In the genomic region with DNA sequence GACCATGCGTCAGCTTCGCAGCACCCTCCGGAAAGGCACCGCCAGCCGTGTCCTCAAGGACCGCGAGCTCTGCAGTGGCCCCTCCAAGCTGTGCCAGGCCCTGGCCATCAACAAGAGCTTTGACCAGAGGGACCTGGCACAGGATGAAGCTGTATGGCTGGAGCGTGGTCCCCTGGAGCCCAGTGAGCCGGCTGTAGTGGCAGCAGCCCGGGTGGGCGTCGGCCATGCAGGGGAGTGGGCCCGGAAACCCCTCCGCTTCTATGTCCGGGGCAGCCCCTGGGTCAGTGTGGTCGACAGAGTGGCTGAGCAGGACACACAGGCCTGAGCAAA, we compare ENCODE assay signal across 10 cellular contexts. TPM values are rescaled to one million over a fixed set of nuclear protein-coding genes. Genes with fewer than 3 reads are reported as not detected.
DNase-seq lines count a peak whose midpoint lies in the region; TF ChIP-seq lines count a peak whose summit lies in the region.
"Had no signal": no experiment of that assay in that cellular context is flagged by ENCODE, and none has a peak within 500 bp of the region (broad histone marks: within the 10 kb centered on the region; RNA-seq: fewer than 3 reads in every experiment).

No MANE protein-coding gene starts in this region.

- H3K36me3 ChIP-seq in Loucy (ENCODE audit: insufficient read depth, low read length) (no peaks in the 10 kb centered on the region), right atrium auricular region (peaks cover 51% of the 10 kb centered on the region), stomach (peaks cover 45 to 82% (median 78%) of the 10 kb centered on the region in 4 donors)

- H3K27ac ChIP-seq in right atrium auricular region, result peak overlapping the region; percentile 54 to 76
- H3K27ac ChIP-seq in stomach, result peak overlapping the region in 4 of 5 donors; percentile 62 to 77 (median 70)

- no peaks in the 10 kb centered on the region for H3K9me3 Mint-ChIP-seq in activated T-helper 1 cell treated with anti-CD3 and anti-CD28 coated beads, Interleukin-12 subunit alpha, Interleukin-12 subunit beta, Interleukin-2, Interleukin-4 antibody, amounts not matched to agents 30 ng/mL and 10 ng/mL and 1 ng/mL, durations not matched to agents 14 hours and 24 hours and 36 hours

- TF ChIP-seq CTCF in Loucy (conservative IDR thresholded peaks at IDR 0.05; ENCODE audit: low read length) (no peak), right atrium auricular region (IDR thresholded peaks at IDR 0.05) (no peak), stomach (IDR thresholded peaks at IDR 0.05) (no peak)

- H3K27ac Mint-ChIP-seq in activated T-helper 1 cell treated with anti-CD3 and anti-CD28 coated beads, Interleukin-12 subunit alpha, Interleukin-12 subunit beta, Interleukin-2, Interleukin-4 antibody, amounts not matched to agents 30 ng/mL and 10 ng/mL and 1 ng/mL, durations not matched to agents 14 hours and 24 hours and 36 hours, result peak overlapping the region; percentile 94

- DNase-seq in activated T-helper 1 cell treated with anti-CD3 and anti-CD28 coated beads, Interleukin-12 subunit alpha, Interleukin-12 subunit beta, Interleukin-2, Interleukin-4 antibody, amounts not matched to agents 30 ng/mL and 10 ng/mL and 1 ng/mL, durations not matched to agents 14 hours and 24 hours and 36 hours (ENCODE audit: low spot score), result no peak
- no peak for DNase-seq in right atrium auricular region (ENCODE audit: low spot score)
- DNase-seq in stomach, result no peak
- no peak for DNase-seq in T1000 (lab: John Stamatoyannopoulos, UW)
- no peak for DNase-seq in hepatic stellate cell (ENCODE audit: low spot score)
- no peak for DNase-seq in NCI-H2029 (lab: John Stamatoyannopoulos, UW)
- DNase-seq in hypothalamus (lab: John Stamatoyannopoulos, UW), result no peak
- DNase-seq: T-helper 9 cell had no signal

- peak overlapping the region; percentile 81 for H3K4me2 ChIP-seq in Loucy (ENCODE audit: low read depth, low read length, poor library complexity, severe bottlenecking)

- H3K9ac ChIP-seq in Loucy (ENCODE audit: low read depth, low read length, poor library complexity, severe bottlenecking), result peak overlapping the region; percentile 72

- no peaks in the 10 kb centered on the region for H3K27me3 Mint-ChIP-seq in activated T-helper 1 cell treated with anti-CD3 and anti-CD28 coated beads, Interleukin-12 subunit alpha, Interleukin-12 subunit beta, Interleukin-2, Interleukin-4 antibody, amounts not matched to agents 30 ng/mL and 10 ng/mL and 1 ng/mL, durations not matched to agents 14 hours and 24 hours and 36 hours (ENCODE audit: insufficient read depth)

- H3K36me3 Mint-ChIP-seq in activated T-helper 1 cell treated with anti-CD3 and anti-CD28 coated beads, Interleukin-12 subunit alpha, Interleukin-12 subunit beta, Interleukin-2, Interleukin-4 antibody, amounts not matched to agents 30 ng/mL and 10 ng/mL and 1 ng/mL, durations not matched to agents 14 hours and 24 hours and 36 hours (ENCODE audit: low read depth), result peaks cover 14% of the 10 kb centered on the region

- H3K9me3 ChIP-seq in Loucy (ENCODE audit: insufficient read depth, low read depth, low read length) (no peaks in the 10 kb centered on the region), right atrium auricular region (no peaks in the 10 kb centered on the region), stomach (no peaks in the 10 kb centered on the region)
- H3K9me3 ChIP-seq: body of pancreas had no signal

- H4K20me1 ChIP-seq in Loucy (ENCODE audit: insufficient read depth, low read length, poor library complexity, severe bottlenecking), result no peaks in the 10 kb centered on the region

- 56 to 94% (median 84%) methylated on average over 7 to 16 of the region's 16 CpGs for WGBS in stomach, 5 donors

- intact Hi-C loops in activated T-helper 1 cell treated with anti-CD3 and anti-CD28 coated beads, Interleukin-12 subunit alpha, Interleukin-12 subunit beta, Interleukin-2, Interleukin-4 antibody, amounts not matched to agents 30 ng/mL and 10 ng/mL and 1 ng/mL, durations not matched to agents 14 hours and 24 hours and 36 hours (cut with micrococcal nuclease), result loop anchor here (2.0 kb wide), 1 partner anchor 33 kb away; the partner anchor contains the start of genes POLR3K and SNRNP25
- intact Hi-C loops in stomach (cut with DNase I; ENCODE audit: low total_unique reads), result no loop called here

- H3F3A ChIP-seq in Loucy (ENCODE audit: low read depth), result no peaks in the 10 kb centered on the region; the same call in 1 of the 2 replicates

- H3K9me2 ChIP-seq in Loucy (replicated peaks; ENCODE audit: low read depth, low read length), result no peaks in the 10 kb centered on the region

- H2AFZ ChIP-seq in Loucy (ENCODE audit: low read length), result no peak overlapping the region

- peaks cover 18% of the 10 kb centered on the region for H3K4me1 Mint-ChIP-seq in activated T-helper 1 cell treated with anti-CD3 and anti-CD28 coated beads, Interleukin-12 subunit alpha, Interleukin-12 subunit beta, Interleukin-2, Interleukin-4 antibody, amounts not matched to agents 30 ng/mL and 10 ng/mL and 1 ng/mL, durations not matched to agents 14 hours and 24 hours and 36 hours (ENCODE audit: low read depth)

- TF ChIP-seq EP300 in stomach (IDR thresholded peaks at IDR 0.05), result no peak

- no peak overlapping the region for H3K4me3 Mint-ChIP-seq in activated T-helper 1 cell treated with anti-CD3 and anti-CD28 coated beads, Interleukin-12 subunit alpha, Interleukin-12 subunit beta, Interleukin-2, Interleukin-4 antibody, amounts not matched to agents 30 ng/mL and 10 ng/mL and 1 ng/mL, durations not matched to agents 14 hours and 24 hours and 36 hours

- H3K4me3 ChIP-seq in Loucy (ENCODE audit: low read length, poor library complexity, severe bottlenecking) (peak overlapping the region; percentile 62), right atrium auricular region (no peak overlapping the region), stomach (no peak overlapping the region)
- H3K4me3 ChIP-seq: body of pancreas had no signal

- peaks cover 41% of the 10 kb centered on the region for H3K4me1 ChIP-seq in Loucy (ENCODE audit: insufficient read depth, low read length, poor library complexity, severe bottlenecking)
- peaks cover 0 to 35% of the 10 kb centered on the region in 2 donors for H3K4me1 ChIP-seq in right atrium auricular region
- H3K4me1 ChIP-seq in stomach, result peaks cover 25 to 43% (median 26%) of the 10 kb centered on the region in 4 donors

- H3K79me2 ChIP-seq in Loucy (ENCODE audit: insufficient read depth, low read length), result no peaks in the 10 kb centered on the region; the same call in 1 of the 2 replicates

- TF ChIP-seq POLR2A in stomach (IDR thresholded peaks at IDR 0.05), result no peak

- H3K27me3 ChIP-seq in Loucy (ENCODE audit: insufficient read depth, low read length, poor library complexity, severe bottlenecking) (no peaks in the 10 kb centered on the region), right atrium auricular region (no peaks in the 10 kb centered on the region), stomach (no peaks in the 10 kb centered on the region)
- H3K27me3 ChIP-seq: body of pancreas had no signal

RNA-seq across cellular contexts. Expression of gene MPG, which starts 7.4 kb away (rescaled TPM):
- total RNA-seq in activated T-helper 1 cell treated with anti-CD3 and anti-CD28 coated beads, Interleukin-12 subunit alpha, Interleukin-12 subunit beta, Interleukin-2, Interleukin-4 antibody, amounts not matched to agents 30 ng/mL and 10 ng/mL and 1 ng/mL, durations not matched to agents 14 hours and 24 hours and 36 hours, result 73.9 and 77.5 TPM in 2 replicates
- total RNA-seq in right atrium auricular region (10 to 100 TPM; 47.7 to 84.0 TPM), stomach (100 to 1,000 TPM in 1 of 5 donors, 10 to 100 TPM in 4; 33.3 to 102 (median 76.2) TPM)
- 100 to 1,000 TPM in 2 of 3 donors, 10 to 100 TPM in 1; 90.6 to 112 (median 112) TPM for polyA plus RNA-seq in stomach

RNA-seq across cellular contexts. Expression of gene RHBDF1, which starts 13.0 kb away (rescaled TPM):
- 0.52 and 0.96 TPM in 2 replicates for total RNA-seq in activated T-helper 1 cell treated with anti-CD3 and anti-CD28 coated beads, Interleukin-12 subunit alpha, Interleukin-12 subunit beta, Interleukin-2, Interleukin-4 antibody, amounts not matched to agents 30 ng/mL and 10 ng/mL and 1 ng/mL, durations not matched to agents 14 hours and 24 hours and 36 hours
- total RNA-seq in right atrium auricular region (10 to 100 TPM; 12.0 to 25.4 TPM), stomach (100 to 1,000 TPM in 1 of 5 donors, 10 to 100 TPM in 4; 13.4 to 185 (median 30.4) TPM)
- polyA plus RNA-seq in stomach, result 10 to 100 TPM; 10.2 to 38.3 (median 15.3) TPM

RNA-seq across cellular contexts. Expression of gene SNRNP25, which starts 31.8 kb away (rescaled TPM):
- 98.9 and 101 TPM in 2 replicates for total RNA-seq in activated T-helper 1 cell treated with anti-CD3 and anti-CD28 coated beads, Interleukin-12 subunit alpha, Interleukin-12 subunit beta, Interleukin-2, Interleukin-4 antibody, amounts not matched to agents 30 ng/mL and 10 ng/mL and 1 ng/mL, durations not matched to agents 14 hours and 24 hours and 36 hours
- 10 to 100 TPM; 47.1 to 78.3 TPM for total RNA-seq in right atrium auricular region
- total RNA-seq in stomach, result 10 to 100 TPM in 3 of 5 donors, 1 to 10 TPM in 2; 2.3 to 22.9 (median 11.9) TPM
- 10 to 100 TPM; 30.2 to 40.2 (median 34.4) TPM for polyA plus RNA-seq in stomach

RNA-seq across cellular contexts. Expression of gene POLR3K, which starts 32.0 kb away (rescaled TPM):
- 90.6 and 91.3 TPM in 2 replicates for total RNA-seq in activated T-helper 1 cell treated with anti-CD3 and anti-CD28 coated beads, Interleukin-12 subunit alpha, Interleukin-12 subunit beta, Interleukin-2, Interleukin-4 antibody, amounts not matched to agents 30 ng/mL and 10 ng/mL and 1 ng/mL, durations not matched to agents 14 hours and 24 hours and 36 hours
- total RNA-seq in right atrium auricular region, result 1 to 10 TPM; 4.0 TPM
- 1 to 10 TPM in 3 of 5 donors, not detected in 2; 2.2 to 5.5 (median 3.6) TPM for total RNA-seq in stomach
- 10 to 100 TPM; 10.7 to 13.3 (median 10.9) TPM for polyA plus RNA-seq in stomach

RNA-seq across cellular contexts. Expression of gene NPRL3, which starts 53.1 kb away (rescaled TPM):
- 51.5 and 51.8 TPM in 2 replicates for total RNA-seq in activated T-helper 1 cell treated with anti-CD3 and anti-CD28 coated beads, Interleukin-12 subunit alpha, Interleukin-12 subunit beta, Interleukin-2, Interleukin-4 antibody, amounts not matched to agents 30 ng/mL and 10 ng/mL and 1 ng/mL, durations not matched to agents 14 hours and 24 hours and 36 hours
- 10 to 100 TPM; 10.8 to 22.2 TPM for total RNA-seq in right atrium auricular region
- total RNA-seq in stomach, result 10 to 100 TPM in 3 of 5 donors, 1 to 10 TPM in 1, under 1 TPM in 1; 0.58 to 73.9 (median 22.3) TPM
- polyA plus RNA-seq in stomach, result 10 to 100 TPM; 12.4 to 14.1 (median 13.3) TPM
